Comparison of ENCODE assay signal across 21 cellular contexts in genomic region chr18:41484069-41484468, GRCh38.
"Had no signal": no experiment of that assay in that cellular context is flagged by ENCODE, and none has a peak within 500 bp of the region (broad histone marks: within the 10 kb centered on the region; RNA-seq: fewer than 3 reads in every experiment).

No MANE protein-coding gene starts in this region.

- H3K9me3 ChIP-seq: upper lobe of left lung had no signal

- DNase-seq: activated B cell treated with CpG ODN at 0.5 μM for 24 hours; activated CD4-positive, alpha-beta T cell treated with anti-CD3 and anti-CD28 coated beads for 36 hours; activated CD4-positive, alpha-beta T cell treated with anti-CD3 and anti-CD28 coated beads, Interleukin-2, amount 50 U/mL, for 4 hours; activated CD8-positive, alpha-beta memory T cell treated with anti-CD3 and anti-CD28 coated beads for 24 hours; activated CD8-positive, alpha-beta memory T cell treated with anti-CD3 and anti-CD28 coated beads, Interleukin-2, amount 50 U/mL, for 4 hours; activated T-cell treated with anti-CD3 and anti-CD28 coated beads, Interleukin-2, amount 50 U/mL, for 24 hours; aorta; brain microvascular endothelial cell; caudate nucleus; effector CD4-positive, alpha-beta T cell; heart left ventricle; left ventricle myocardium superior; mammary epithelial cell; natural killer cell; retina; stimulated activated CD4-positive, alpha-beta T cell treated with anti-CD3 and anti-CD28 coated beads, Interleukin-2, amount 100 ng/mL, for 48 hours; stimulated activated CD8-positive, alpha-beta memory T cell treated with anti-CD3 and anti-CD28 coated beads, Interleukin-4, amount 100 ng/mL, for 48 hours; stimulated activated naive CD4-positive, alpha-beta T cell; upper lobe of left lung had no signal

- H3K4me1 ChIP-seq: heart left ventricle, upper lobe of left lung had no signal

- H3K4me3 ChIP-seq: heart left ventricle, upper lobe of left lung had no signal

- H3K27ac ChIP-seq: brain microvascular endothelial cell, heart left ventricle, upper lobe of left lung had no signal

- H3K27me3 ChIP-seq: brain microvascular endothelial cell, heart left ventricle, upper lobe of left lung had no signal

- ATAC-seq: activated CD4-positive, alpha-beta T cell treated with anti-CD3 and anti-CD28 coated beads for 36 hours; activated naive CD4-positive, alpha-beta T cell treated with anti-CD3 and anti-CD28 coated beads, Interleukin-2, amount 50 U/mL, for 72 hours; activated T-helper 17 cell treated with anti-CD3 and anti-CD28 coated beads, Interleukin-2, amount 50 U/mL, for 72 hours; heart left ventricle; left ventricle myocardium superior; natural killer cell had no signal

- H3K36me3 ChIP-seq: brain microvascular endothelial cell, heart left ventricle, upper lobe of left lung had no signal
